In the genomic region with DNA sequence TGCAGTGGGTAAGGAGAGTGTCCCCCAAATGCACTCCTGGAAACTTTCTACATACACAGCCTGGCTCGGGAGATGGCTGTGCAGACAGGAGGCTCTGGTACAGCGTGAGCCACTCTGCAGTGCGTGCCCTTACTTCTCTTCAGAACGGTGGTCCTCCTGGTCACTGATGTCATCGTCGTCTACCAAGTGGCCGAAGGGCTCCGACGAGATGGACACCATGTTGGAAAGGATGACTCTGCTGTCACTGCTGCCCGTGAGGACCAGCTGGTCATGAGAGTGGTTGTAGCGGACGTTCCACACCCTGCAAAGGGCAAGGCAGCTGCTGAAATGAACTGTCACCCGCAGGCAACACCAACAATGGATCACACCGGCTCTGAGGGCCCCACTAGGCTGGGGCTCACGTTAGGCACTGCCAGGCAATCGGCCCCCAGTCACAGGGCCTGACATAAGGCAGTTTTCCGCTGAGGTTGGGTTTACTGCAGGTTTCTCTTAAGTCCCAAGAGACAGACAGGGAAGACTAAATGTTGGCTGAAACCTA, we compare ENCODE assay signal across 27 cellular contexts.
"Had no signal": no experiment of that assay in that cellular context is flagged by ENCODE, and none has a peak within 500 bp of the region (broad histone marks: within the 10 kb centered on the region; RNA-seq: fewer than 3 reads in every experiment).

No MANE protein-coding gene starts in this region.

- DNase-seq: activated B cell treated with CpG ODN at 0.5 μM for 24 hours; activated CD4-positive, alpha-beta T cell treated with anti-CD3 and anti-CD28 coated beads for 48 hours; activated CD4-positive, alpha-beta T cell treated with anti-CD3 and anti-CD28 coated beads, Interleukin-2, amount 50 U/mL, for 1 hour; activated CD4-positive, alpha-beta T cell treated with anti-CD3 and anti-CD28 coated beads, Interleukin-2, amount 50 U/mL, for 48 hours; activated CD8-positive, alpha-beta memory T cell treated with anti-CD3 and anti-CD28 coated beads for 24 hours; activated CD8-positive, alpha-beta T cell treated with anti-CD3 and anti-CD28 coated beads for 36 hours; activated effector memory CD4-positive, alpha-beta T cell treated with Interleukin-2 at 50 U/mL for 16 hours; activated gamma-delta T cell treated with Interleukin-2 at 50 U/mL for 16 hours; activated naive CD4-positive, alpha-beta T cell treated with Interleukin-2 at 50 U/mL for 16 hours; activated T-cell treated with anti-CD3 and anti-CD28 coated beads, Interleukin-2, amount 50 U/mL, for 4 hours; amniotic stem cell; anterior cingulate cortex; body of pancreas; effector memory CD4-positive, alpha-beta T cell; endodermal cell; foreskin fibroblast; head of caudate nucleus; T-helper 1 cell; T-helper 17 cell; T1000; WERI-Rb-1 had no signal

- ATAC-seq: activated CD4-positive, CD25-positive, alpha-beta regulatory T cell treated with anti-CD3 and anti-CD28 coated beads, Interleukin-2, amount 50 U/mL, for 24 hours; activated CD8-positive, alpha-beta T cell treated with anti-CD3 and anti-CD28 coated beads for 36 hours; activated T-cell treated with anti-CD3 and anti-CD28 coated beads, Interleukin-2, amount 50 U/mL, for 4 hours; activated T-helper 17 cell treated with anti-CD3 and anti-CD28 coated beads, Interleukin-2, amount 50 U/mL, for 72 hours; body of pancreas; esophagus mucosa; T-helper 17 cell had no signal

- H3K4me1 ChIP-seq: body of pancreas had no signal

- H3K27ac ChIP-seq: body of pancreas, cardiac muscle cell, coronary artery, WERI-Rb-1 had no signal

- H3K9me3 ChIP-seq: body of pancreas had no signal

- H3K36me3 ChIP-seq: cardiac muscle cell had no signal

- H3K4me3 ChIP-seq: body of pancreas, cardiac muscle cell, coronary artery, dorsolateral prefrontal cortex had no signal

- H3K27me3 ChIP-seq: body of pancreas, cardiac muscle cell, dorsolateral prefrontal cortex had no signal
